In genomic region chr7:99102809-99103690, GRCh38 we compare ENCODE assay signal across 10 cellular contexts. TPM values are rescaled to one million over a fixed set of nuclear protein-coding genes. Genes with fewer than 3 reads are reported as not detected.
DNase-seq lines count a peak whose midpoint lies in the region; ATAC-seq, FAIRE-seq and TF ChIP-seq lines count a peak whose summit lies in the region.
"Had no signal": no experiment of that assay in that cellular context is flagged by ENCODE, and none has a peak within 500 bp of the region (broad histone marks: within the 10 kb centered on the region; RNA-seq: fewer than 3 reads in every experiment).

No MANE protein-coding gene starts in this region.

- H3K4me3 ChIP-seq in MG63, result peak overlapping the region; percentile 15; the same call in 1 of the 2 replicates
- no peak overlapping the region for H3K4me3 ChIP-seq in bronchial epithelial cell (ENCODE audit: low read depth, low read length)

- no peaks in the 10 kb centered on the region for H3K9me3 ChIP-seq in MG63

- H3K36me3 ChIP-seq in MG63 (no peaks in the 10 kb centered on the region; the same call in 1 of the 2 replicates), bronchial epithelial cell (ENCODE audit: control insufficient read depth, insufficient read depth, low read length) (no peaks in the 10 kb centered on the region)

- H3K27me3 ChIP-seq in MG63 (no peaks in the 10 kb centered on the region), bronchial epithelial cell (ENCODE audit: control insufficient read depth, insufficient read depth, low read length) (no peaks in the 10 kb centered on the region)

- DNase-seq in EH (ENCODE audit: low read depth) (peak; percentile 87), MG63 (peak; percentile 17), bronchial epithelial cell (ENCODE audit: low read depth) (peak; percentile 94), GM10248 (ENCODE audit: extremely low spot score) (no peak), amygdala (lab: John Stamatoyannopoulos, UW) (no peak)
- peak; percentile 40 to 41 for DNase-seq in stimulated activated CD4-positive, alpha-beta T cell treated with anti-CD3 and anti-CD28 coated beads, Interleukin-15, amount 100 ng/mL, for 48 hours (ENCODE audit: low read depth in 2 of 2)
- DNase-seq: DMS79 treated with DMSO at 0.1 percent for 48 hours had no signal

- TF ChIP-seq POLR2A in GM18505 (IDR thresholded peaks at IDR 0.05; ENCODE audit: borderline replicate concordance, extremely low read depth, insufficient read depth, insufficient read length), result no peak

- ATAC-seq in GM18505 (IDR thresholded peaks at IDR 0.05; ENCODE audit: unreplicated experiment) (no peak), GM18502 (IDR thresholded peaks at IDR 0.05; ENCODE audit: poor library complexity, unreplicated experiment) (no peak)

- no peak for FAIRE-seq in bronchial epithelial cell (lab: Jason Lieb, UNC)
- FAIRE-seq: colon had no signal

- CTCF ChIA-PET in GM10248 (lab: Yijun Ruan, JAX), result interaction anchor here (1.4 kb wide), 1 partner anchor 9 kb away, joined by 3 read pairs; no protein-coding TSS in a partner anchor

- POLR2A ChIA-PET in GM10248 (lab: Yijun Ruan, JAX), result no interaction called here

- TF ChIP-seq CTCF in bronchial epithelial cell (IDR thresholded peaks at IDR 0.05; ENCODE audit: insufficient read depth, low read length, severe bottlenecking) (no peak), GM10248 (IDR thresholded peaks at IDR 0.05; ENCODE audit: control extremely low read depth, extremely low read depth, low read depth, missing control alignments) (no peak)

RNA-seq across cellular contexts. Expression of gene SMURF1, which starts 40.9 kb away (rescaled TPM):
- 14.2 and 15.5 TPM in 2 replicates for total RNA-seq in MG63 (2014; rRNA removed; shearing (Covaris generic); ENCODE audit: low replicate concordance)
- total RNA-seq in bronchial epithelial cell, result 36.5 and 42.4 TPM in 2 replicates

Comparison
In these comparisons a context has a peak if more than half of its experiments do, and no peak if none do; other contexts are left out.
1. DNase-seq: peak in EH (single experiment), MG63 (single experiment), bronchial epithelial cell (single experiment) and stimulated activated CD4-positive, alpha-beta T cell treated with anti-CD3 and anti-CD28 coated beads, Interleukin-15, amount 100 ng/mL, for 48 hours (2 of 2); none in GM10248 (single experiment) and amygdala (0 of 56).